In the genomic region with DNA sequence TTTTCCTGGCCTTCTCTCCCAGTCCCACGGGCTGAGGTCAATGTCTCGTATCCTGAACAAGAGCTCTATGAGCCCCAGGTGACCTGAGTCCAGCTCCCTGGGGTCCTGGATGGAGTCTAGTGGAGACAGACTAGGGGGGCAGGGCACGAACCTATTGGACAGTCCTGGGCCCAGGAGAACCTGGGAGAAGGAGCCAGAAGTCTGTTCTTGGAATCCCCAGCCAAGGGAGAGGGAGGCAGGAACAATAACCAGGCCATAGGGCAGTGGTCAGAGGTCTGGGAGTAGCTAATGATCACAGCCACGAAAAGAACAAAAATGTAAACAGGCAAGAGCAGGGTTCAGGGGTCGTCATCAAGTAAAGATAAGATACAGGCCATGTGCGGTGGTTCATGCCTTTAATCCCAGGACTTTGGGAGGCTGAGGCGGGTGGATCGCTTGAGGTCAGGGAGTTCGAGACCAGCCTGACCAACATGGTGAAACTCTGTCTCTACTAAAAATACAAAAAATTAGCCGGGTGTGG, we compare ENCODE assay signal across 1 cellular context.
TF ChIP-seq lines count a peak whose summit lies in the region.

No MANE protein-coding gene starts in this region.

TF ChIP-seq in HepG2, 621 proteins besides CTCF, POLR2A, EP300 and RAD21 (continued from another document and continues in another):
- TF ChIP-seq, protein P1, sequence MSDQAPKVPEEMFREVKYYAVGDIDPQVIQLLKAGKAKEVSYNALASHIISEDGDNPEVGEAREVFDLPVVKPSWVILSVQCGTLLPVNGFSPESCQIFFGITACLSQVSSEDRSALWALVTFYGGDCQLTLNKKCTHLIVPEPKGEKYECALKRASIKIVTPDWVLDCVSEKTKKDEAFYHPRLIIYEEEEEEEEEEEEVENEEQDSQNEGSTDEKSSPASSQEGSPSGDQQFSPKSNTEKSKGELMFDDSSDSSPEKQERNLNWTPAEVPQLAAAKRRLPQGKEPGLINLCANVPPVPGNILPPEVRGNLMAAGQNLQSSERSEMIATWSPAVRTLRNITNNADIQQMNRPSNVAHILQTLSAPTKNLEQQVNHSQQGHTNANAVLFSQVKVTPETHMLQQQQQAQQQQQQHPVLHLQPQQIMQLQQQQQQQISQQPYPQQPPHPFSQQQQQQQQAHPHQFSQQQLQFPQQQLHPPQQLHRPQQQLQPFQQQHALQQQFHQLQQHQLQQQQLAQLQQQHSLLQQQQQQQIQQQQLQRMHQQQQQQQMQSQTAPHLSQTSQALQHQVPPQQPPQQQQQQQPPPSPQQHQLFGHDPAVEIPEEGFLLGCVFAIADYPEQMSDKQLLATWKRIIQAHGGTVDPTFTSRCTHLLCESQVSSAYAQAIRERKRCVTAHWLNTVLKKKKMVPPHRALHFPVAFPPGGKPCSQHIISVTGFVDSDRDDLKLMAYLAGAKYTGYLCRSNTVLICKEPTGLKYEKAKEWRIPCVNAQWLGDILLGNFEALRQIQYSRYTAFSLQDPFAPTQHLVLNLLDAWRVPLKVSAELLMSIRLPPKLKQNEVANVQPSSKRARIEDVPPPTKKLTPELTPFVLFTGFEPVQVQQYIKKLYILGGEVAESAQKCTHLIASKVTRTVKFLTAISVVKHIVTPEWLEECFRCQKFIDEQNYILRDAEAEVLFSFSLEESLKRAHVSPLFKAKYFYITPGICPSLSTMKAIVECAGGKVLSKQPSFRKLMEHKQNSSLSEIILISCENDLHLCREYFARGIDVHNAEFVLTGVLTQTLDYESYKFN (CRISPR knock-in tag; conservative IDR thresholded peaks at IDR 0.05), result peak; percentile 93
- no peak for TF ChIP-seq ZNF83 (CRISPR knock-in tag; IDR thresholded peaks at IDR 0.05; ENCODE audit: borderline replicate concordance)
- TF ChIP-seq FOXA1 (IDR thresholded peaks at IDR 0.05), result no peak
- peak; percentile 80 for TF ChIP-seq FOXA1 (CRISPR knock-in tag; IDR thresholded peaks at IDR 0.05)
- TF ChIP-seq, protein P2, sequence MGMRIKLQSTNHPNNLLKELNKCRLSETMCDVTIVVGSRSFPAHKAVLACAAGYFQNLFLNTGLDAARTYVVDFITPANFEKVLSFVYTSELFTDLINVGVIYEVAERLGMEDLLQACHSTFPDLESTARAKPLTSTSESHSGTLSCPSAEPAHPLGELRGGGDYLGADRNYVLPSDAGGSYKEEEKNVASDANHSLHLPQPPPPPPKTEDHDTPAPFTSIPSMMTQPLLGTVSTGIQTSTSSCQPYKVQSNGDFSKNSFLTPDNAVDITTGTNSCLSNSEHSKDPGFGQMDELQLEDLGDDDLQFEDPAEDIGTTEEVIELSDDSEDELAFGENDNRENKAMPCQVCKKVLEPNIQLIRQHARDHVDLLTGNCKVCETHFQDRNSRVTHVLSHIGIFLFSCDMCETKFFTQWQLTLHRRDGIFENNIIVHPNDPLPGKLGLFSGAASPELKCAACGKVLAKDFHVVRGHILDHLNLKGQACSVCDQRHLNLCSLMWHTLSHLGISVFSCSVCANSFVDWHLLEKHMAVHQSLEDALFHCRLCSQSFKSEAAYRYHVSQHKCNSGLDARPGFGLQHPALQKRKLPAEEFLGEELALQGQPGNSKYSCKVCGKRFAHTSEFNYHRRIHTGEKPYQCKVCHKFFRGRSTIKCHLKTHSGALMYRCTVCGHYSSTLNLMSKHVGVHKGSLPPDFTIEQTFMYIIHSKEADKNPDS (CRISPR knock-in tag; IDR thresholded peaks at IDR 0.05), result peak; percentile 87; the same call in 1 of the 2 replicates
- TF ChIP-seq GFI1 (CRISPR knock-in tag; IDR thresholded peaks at IDR 0.05; ENCODE audit: borderline replicate concordance), result peak; percentile 27; the same call in 1 of the 2 replicates
- TF ChIP-seq GABPA (IDR thresholded peaks at IDR 0.05; ENCODE audit: low read depth, low read length), result no peak
- TF ChIP-seq GABPA (CRISPR knock-in tag; IDR thresholded peaks at IDR 0.05; ENCODE audit: low read depth), result 0 out of 2 replicates have a peak, but pooled peaks have one; percentile 19
- 0 out of 2 replicates have a peak, but pooled peaks have one; percentile 85 for TF ChIP-seq ZFP36L1 (CRISPR knock-in tag; IDR thresholded peaks at IDR 0.05)
- TF ChIP-seq, protein P3, sequence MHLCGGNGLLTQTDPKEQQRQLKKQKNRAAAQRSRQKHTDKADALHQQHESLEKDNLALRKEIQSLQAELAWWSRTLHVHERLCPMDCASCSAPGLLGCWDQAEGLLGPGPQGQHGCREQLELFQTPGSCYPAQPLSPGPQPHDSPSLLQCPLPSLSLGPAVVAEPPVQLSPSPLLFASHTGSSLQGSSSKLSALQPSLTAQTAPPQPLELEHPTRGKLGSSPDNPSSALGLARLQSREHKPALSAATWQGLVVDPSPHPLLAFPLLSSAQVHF (CRISPR knock-in tag; IDR thresholded peaks at IDR 0.05), result no peak
- peak; percentile 95 for TF ChIP-seq PITX1 (CRISPR knock-in tag; IDR thresholded peaks at IDR 0.05)
- peak; percentile 65; the same call in 1 of the 2 replicates for TF ChIP-seq ZNF670 (CRISPR knock-in tag; IDR thresholded peaks at IDR 0.05; ENCODE audit: borderline replicate concordance)
- TF ChIP-seq PHF8 (CRISPR knock-in tag; IDR thresholded peaks at IDR 0.05), result 0 out of 2 replicates have a peak, but pooled peaks have one; percentile 19
- 0 out of 2 replicates have a peak, but pooled peaks have one; percentile 49 for TF ChIP-seq YEATS4 (CRISPR knock-in tag; IDR thresholded peaks at IDR 0.05; ENCODE audit: borderline replicate concordance)
- TF ChIP-seq, protein P4, sequence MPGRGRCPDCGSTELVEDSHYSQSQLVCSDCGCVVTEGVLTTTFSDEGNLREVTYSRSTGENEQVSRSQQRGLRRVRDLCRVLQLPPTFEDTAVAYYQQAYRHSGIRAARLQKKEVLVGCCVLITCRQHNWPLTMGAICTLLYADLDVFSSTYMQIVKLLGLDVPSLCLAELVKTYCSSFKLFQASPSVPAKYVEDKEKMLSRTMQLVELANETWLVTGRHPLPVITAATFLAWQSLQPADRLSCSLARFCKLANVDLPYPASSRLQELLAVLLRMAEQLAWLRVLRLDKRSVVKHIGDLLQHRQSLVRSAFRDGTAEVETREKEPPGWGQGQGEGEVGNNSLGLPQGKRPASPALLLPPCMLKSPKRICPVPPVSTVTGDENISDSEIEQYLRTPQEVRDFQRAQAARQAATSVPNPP (CRISPR knock-in tag; IDR thresholded peaks at IDR 0.05), result no peak
- TF ChIP-seq ZNF501 (CRISPR knock-in tag; IDR thresholded peaks at IDR 0.05), result peak; percentile 52; the same call in 1 of the 2 replicates
- TF ChIP-seq ZNF264 (CRISPR knock-in tag; IDR thresholded peaks at IDR 0.05), result peak; percentile 71; the same call in 1 of the 2 replicates
- peak; percentile 87 for TF ChIP-seq TEAD3 (CRISPR knock-in tag; optimal IDR thresholded peaks at IDR 0.05; ENCODE audit: borderline replicate concordance)
- TF ChIP-seq, protein P5, sequence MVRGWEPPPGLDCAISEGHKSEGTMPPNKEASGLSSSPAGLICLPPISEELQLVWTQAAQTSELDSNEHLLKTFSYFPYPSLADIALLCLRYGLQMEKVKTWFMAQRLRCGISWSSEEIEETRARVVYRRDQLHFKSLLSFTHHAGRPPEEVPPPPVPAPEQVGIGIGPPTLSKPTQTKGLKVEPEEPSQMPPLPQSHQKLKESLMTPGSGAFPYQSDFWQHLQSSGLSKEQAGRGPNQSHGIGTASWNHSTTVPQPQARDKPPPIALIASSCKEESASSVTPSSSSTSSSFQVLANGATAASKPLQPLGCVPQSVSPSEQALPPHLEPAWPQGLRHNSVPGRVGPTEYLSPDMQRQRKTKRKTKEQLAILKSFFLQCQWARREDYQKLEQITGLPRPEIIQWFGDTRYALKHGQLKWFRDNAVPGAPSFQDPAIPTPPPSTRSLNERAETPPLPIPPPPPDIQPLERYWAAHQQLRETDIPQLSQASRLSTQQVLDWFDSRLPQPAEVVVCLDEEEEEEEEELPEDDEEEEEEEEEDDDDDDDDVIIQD (CRISPR knock-in tag; IDR thresholded peaks at IDR 0.05; ENCODE audit: low read depth), result peak; percentile 48; the same call in 1 of the 2 replicates
- TF ChIP-seq, protein P6, sequence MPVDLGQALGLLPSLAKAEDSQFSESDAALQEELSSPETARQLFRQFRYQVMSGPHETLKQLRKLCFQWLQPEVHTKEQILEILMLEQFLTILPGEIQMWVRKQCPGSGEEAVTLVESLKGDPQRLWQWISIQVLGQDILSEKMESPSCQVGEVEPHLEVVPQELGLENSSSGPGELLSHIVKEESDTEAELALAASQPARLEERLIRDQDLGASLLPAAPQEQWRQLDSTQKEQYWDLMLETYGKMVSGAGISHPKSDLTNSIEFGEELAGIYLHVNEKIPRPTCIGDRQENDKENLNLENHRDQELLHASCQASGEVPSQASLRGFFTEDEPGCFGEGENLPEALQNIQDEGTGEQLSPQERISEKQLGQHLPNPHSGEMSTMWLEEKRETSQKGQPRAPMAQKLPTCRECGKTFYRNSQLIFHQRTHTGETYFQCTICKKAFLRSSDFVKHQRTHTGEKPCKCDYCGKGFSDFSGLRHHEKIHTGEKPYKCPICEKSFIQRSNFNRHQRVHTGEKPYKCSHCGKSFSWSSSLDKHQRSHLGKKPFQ (CRISPR knock-in tag; IDR thresholded peaks at IDR 0.05; ENCODE audit: insufficient replicate concordance), result no peak
- TF ChIP-seq AKAP8 (CRISPR knock-in tag; IDR thresholded peaks at IDR 0.05), result no peak
- TF ChIP-seq ZBTB20 (CRISPR knock-in tag; IDR thresholded peaks at IDR 0.05; ENCODE audit: borderline replicate concordance, low read depth), result peak; percentile 88; the same call in 1 of the 2 replicates
- TF ChIP-seq FOXK1 (CRISPR knock-in tag; IDR thresholded peaks at IDR 0.05; ENCODE audit: borderline replicate concordance, low read depth), result peak; percentile 73
- TF ChIP-seq SMAD3 (CRISPR knock-in tag; IDR thresholded peaks at IDR 0.05), result peak; percentile 37; the same call in 1 of the 2 replicates
- TF ChIP-seq, protein P7, sequence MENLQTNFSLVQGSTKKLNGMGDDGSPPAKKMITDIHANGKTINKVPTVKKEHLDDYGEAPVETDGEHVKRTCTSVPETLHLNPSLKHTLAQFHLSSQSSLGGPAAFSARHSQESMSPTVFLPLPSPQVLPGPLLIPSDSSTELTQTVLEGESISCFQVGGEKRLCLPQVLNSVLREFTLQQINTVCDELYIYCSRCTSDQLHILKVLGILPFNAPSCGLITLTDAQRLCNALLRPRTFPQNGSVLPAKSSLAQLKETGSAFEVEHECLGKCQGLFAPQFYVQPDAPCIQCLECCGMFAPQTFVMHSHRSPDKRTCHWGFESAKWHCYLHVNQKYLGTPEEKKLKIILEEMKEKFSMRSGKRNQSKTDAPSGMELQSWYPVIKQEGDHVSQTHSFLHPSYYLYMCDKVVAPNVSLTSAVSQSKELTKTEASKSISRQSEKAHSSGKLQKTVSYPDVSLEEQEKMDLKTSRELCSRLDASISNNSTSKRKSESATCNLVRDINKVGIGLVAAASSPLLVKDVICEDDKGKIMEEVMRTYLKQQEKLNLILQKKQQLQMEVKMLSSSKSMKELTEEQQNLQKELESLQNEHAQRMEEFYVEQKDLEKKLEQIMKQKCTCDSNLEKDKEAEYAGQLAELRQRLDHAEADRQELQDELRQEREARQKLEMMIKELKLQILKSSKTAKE (CRISPR knock-in tag; IDR thresholded peaks at IDR 0.05; ENCODE audit: borderline replicate concordance), result peak; percentile 64; the same call in 1 of the 2 replicates
- peak; percentile 87 for TF ChIP-seq MYC (CRISPR knock-in tag; IDR thresholded peaks at IDR 0.05; ENCODE audit: borderline replicate concordance)
- 0 out of 2 replicates have a peak, but pooled peaks have one; percentile 26 for TF ChIP-seq KDM1A (CRISPR knock-in tag; IDR thresholded peaks at IDR 0.05)
- no peak for TF ChIP-seq MAFG (CRISPR knock-in tag; IDR thresholded peaks at IDR 0.05)
- peak; percentile 18; the same call in 1 of the 2 replicates for TF ChIP-seq ZNF263 (CRISPR knock-in tag; IDR thresholded peaks at IDR 0.05)
- no peak for TF ChIP-seq REL (CRISPR knock-in tag; conservative IDR thresholded peaks at IDR 0.05)
- TF ChIP-seq, protein P8, sequence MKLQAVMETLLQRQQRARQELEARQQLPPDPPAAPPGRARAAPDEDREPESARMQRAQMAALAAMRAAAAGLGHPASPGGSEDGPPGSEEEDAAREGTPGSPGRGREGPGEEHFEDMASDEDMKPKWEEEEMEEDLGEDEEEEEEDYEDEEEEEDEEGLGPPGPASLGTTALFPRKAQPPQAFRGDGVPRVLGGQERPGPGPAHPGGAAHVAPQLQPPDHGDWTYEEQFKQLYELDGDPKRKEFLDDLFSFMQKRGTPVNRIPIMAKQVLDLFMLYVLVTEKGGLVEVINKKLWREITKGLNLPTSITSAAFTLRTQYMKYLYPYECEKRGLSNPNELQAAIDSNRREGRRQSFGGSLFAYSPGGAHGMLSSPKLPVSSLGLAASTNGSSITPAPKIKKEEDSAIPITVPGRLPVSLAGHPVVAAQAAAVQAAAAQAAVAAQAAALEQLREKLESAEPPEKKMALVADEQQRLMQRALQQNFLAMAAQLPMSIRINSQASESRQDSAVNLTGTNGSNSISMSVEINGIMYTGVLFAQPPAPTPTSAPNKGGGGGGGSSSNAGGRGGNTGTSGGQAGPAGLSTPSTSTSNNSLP (IDR thresholded peaks at IDR 0.05; ENCODE audit: low read depth, low read length), result peak; percentile 53; the same call in 1 of the 2 replicates
- TF ChIP-seq FOXJ3 (CRISPR knock-in tag; IDR thresholded peaks at IDR 0.05; ENCODE audit: borderline replicate concordance), result peak; percentile 24; the same call in 1 of the 2 replicates
- 0 out of 2 replicates have a peak, but pooled peaks have one; percentile 18 for TF ChIP-seq REPIN1 (CRISPR knock-in tag; IDR thresholded peaks at IDR 0.05; ENCODE audit: borderline replicate concordance, low read depth)
- TF ChIP-seq NR2C2 (CRISPR knock-in tag; IDR thresholded peaks at IDR 0.05; ENCODE audit: borderline replicate concordance), result peak; percentile 77
- peak; percentile 91 for TF ChIP-seq RXRB (CRISPR knock-in tag; IDR thresholded peaks at IDR 0.05; ENCODE audit: borderline replicate concordance)
